8 cellular contexts compared by ENCODE assay signal in the genomic region with DNA sequence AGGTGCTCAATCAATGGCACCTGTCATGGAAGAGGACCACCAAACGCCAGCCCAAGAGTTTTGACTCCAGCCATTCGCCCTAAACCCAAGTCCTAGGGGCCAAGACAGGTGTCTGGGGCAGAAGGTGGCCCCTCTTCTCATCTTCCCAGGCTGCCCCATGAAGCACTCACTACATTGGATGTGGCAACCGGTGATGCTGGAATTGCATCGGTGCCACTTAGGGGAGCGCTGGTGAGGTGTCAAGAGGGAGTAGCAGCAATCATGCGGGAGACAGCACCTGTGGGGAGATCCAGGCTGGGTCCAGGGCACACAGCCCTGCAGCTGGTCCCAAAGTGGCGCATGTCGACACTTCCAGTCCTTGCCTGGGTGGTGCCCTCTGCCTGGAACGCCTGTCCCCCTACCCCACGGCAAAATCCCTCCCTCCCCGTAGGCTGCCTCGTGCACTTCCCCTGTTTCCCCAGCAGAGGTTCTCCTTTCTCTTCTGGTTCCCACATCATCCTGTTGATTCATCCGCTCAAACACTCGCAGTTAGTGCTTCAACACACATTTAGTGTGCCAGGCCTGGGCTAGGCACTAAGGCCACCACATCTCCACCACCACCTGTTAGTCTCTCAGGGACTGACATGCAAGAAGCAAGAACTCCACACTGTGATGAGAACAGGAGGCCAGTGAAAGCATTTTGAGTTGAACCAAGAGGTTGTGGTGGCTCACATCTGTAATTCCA.
DNase-seq lines count a peak whose midpoint lies in the region; ATAC-seq and TF ChIP-seq lines count a peak whose summit lies in the region.

No MANE protein-coding gene starts in this region.

- H3K9me3 ChIP-seq in RWPE2 (ENCODE audit: severe bottlenecking): no peaks in the 10 kb centered on the region

- ATAC-seq in RWPE2 (ENCODE audit: low read depth): peak; percentile 70
- ATAC-seq in stimulated activated effector memory CD8-positive, alpha-beta T cell treated with anti-CD3 and anti-CD28 coated beads, Interleukin-12 subunit alpha, Interleukin-12 subunit beta, amount 100 ng/mL, for 72 hours: peak; percentile 63
- no peak for ATAC-seq in GM19324 (IDR thresholded peaks at IDR 0.05; ENCODE audit: low FRiP score, unreplicated experiment)
- no peak for ATAC-seq in HG03280 (IDR thresholded peaks at IDR 0.05; ENCODE audit: unreplicated experiment)

- no peaks in the 10 kb centered on the region for H3K27me3 ChIP-seq in RWPE2 (ENCODE audit: insufficient read depth, poor library complexity, severe bottlenecking)

- no peak overlapping the region for H3K27ac Mint-ChIP-seq in stimulated activated effector memory CD8-positive, alpha-beta T cell treated with anti-CD3 and anti-CD28 coated beads, Interleukin-12 subunit alpha, Interleukin-12 subunit beta, amount 100 ng/mL, for 72 hours

- no peaks in the 10 kb centered on the region for H3K9me3 Mint-ChIP-seq in stimulated activated effector memory CD8-positive, alpha-beta T cell treated with anti-CD3 and anti-CD28 coated beads, Interleukin-12 subunit alpha, Interleukin-12 subunit beta, amount 100 ng/mL, for 72 hours

- no peak overlapping the region for H3K4me3 Mint-ChIP-seq in stimulated activated effector memory CD8-positive, alpha-beta T cell treated with anti-CD3 and anti-CD28 coated beads, Interleukin-12 subunit alpha, Interleukin-12 subunit beta, amount 100 ng/mL, for 72 hours

- peak; percentile 20 for DNase-seq in DMS153 treated with DMSO at 0.1 percent for 48 hours (lab: John Stamatoyannopoulos, UW; ENCODE audit: unreplicated experiment)
- peak; percentile 4 for DNase-seq in HS-27A (ENCODE audit: low read depth)
- DNase-seq in RWPE2 (ENCODE audit: low spot score): no peak
- peak; percentile 73 to 78 for DNase-seq in cardiac fibroblast (ENCODE audit: low read depth in 2 of 2)
- peak; percentile 60 for DNase-seq in kidney glomerular epithelial cell (lab: John Stamatoyannopoulos, UW)
- peak; percentile 12 to 60 for DNase-seq in stimulated activated effector memory CD8-positive, alpha-beta T cell treated with anti-CD3 and anti-CD28 coated beads, Interleukin-12 subunit alpha, Interleukin-12 subunit beta, amount 100 ng/mL, for 72 hours (ENCODE audit: low spot score in 2 of 2)

- no peak overlapping the region for H3K27ac ChIP-seq in RWPE2 (ENCODE audit: poor library complexity, severe bottlenecking)

- no peaks in the 10 kb centered on the region for H3K36me3 ChIP-seq in RWPE2 (ENCODE audit: low read depth)

- H3K4me3 ChIP-seq in RWPE2 (ENCODE audit: severe bottlenecking) (no peak overlapping the region), cardiac fibroblast (replicated peaks in 1 of 2; ENCODE audit: low read depth in 2 of 2, low read length in 2 of 2) (no peak overlapping the region)

- H3K4me1 ChIP-seq in RWPE2 (ENCODE audit: insufficient read depth, poor library complexity, severe bottlenecking): no peaks in the 10 kb centered on the region

- no peaks in the 10 kb centered on the region for H3K36me3 Mint-ChIP-seq in stimulated activated effector memory CD8-positive, alpha-beta T cell treated with anti-CD3 and anti-CD28 coated beads, Interleukin-12 subunit alpha, Interleukin-12 subunit beta, amount 100 ng/mL, for 72 hours

- peaks cover 12% of the 10 kb centered on the region for H3K4me1 Mint-ChIP-seq in stimulated activated effector memory CD8-positive, alpha-beta T cell treated with anti-CD3 and anti-CD28 coated beads, Interleukin-12 subunit alpha, Interleukin-12 subunit beta, amount 100 ng/mL, for 72 hours

- TF ChIP-seq CTCF in RWPE2 (IDR thresholded peaks at IDR 0.05; ENCODE audit: poor library complexity, severe bottlenecking): peak; percentile 85
- peak; percentile 91 for TF ChIP-seq CTCF in cardiac fibroblast (IDR thresholded peaks at IDR 0.05; ENCODE audit: low read depth, low read length)

Comparison
In these comparisons a context has a peak if more than half of its experiments do, and no peak if none do; other contexts are left out.
1. ATAC-seq: peak in RWPE2 (single experiment) and stimulated activated effector memory CD8-positive, alpha-beta T cell treated with anti-CD3 and anti-CD28 coated beads, Interleukin-12 subunit alpha, Interleukin-12 subunit beta, amount 100 ng/mL, for 72 hours (single experiment); none in GM19324 (single experiment) and HG03280 (single experiment).